Comparison of ENCODE assay signal across 1 cellular context in the genomic region with DNA sequence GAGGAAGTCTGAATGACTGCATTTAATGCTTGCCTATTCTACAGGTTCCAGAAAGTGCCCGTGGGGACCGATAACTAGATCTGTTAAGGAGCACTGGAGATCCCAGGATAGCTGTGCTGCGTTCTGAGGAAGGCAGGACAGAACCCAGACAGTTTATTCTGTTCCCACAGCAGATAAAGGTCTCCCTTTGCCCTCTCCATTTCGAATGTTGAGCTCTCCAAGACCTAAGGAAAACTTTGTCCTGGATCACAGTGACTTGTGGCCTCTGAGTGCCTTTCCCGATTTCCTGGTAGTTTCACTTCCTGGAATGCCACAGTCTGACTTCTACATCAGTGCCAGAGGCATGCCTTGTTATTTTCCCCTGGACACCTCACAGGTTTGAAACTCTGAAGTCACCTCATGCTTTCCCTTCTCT.
TF ChIP-seq lines count a peak whose summit lies in the region.

No MANE protein-coding gene starts in this region.

TF ChIP-seq in A549, 52 proteins besides CTCF, POLR2A, EP300 and RAD21 (continued from another document):
- TF ChIP-seq, protein P1, sequence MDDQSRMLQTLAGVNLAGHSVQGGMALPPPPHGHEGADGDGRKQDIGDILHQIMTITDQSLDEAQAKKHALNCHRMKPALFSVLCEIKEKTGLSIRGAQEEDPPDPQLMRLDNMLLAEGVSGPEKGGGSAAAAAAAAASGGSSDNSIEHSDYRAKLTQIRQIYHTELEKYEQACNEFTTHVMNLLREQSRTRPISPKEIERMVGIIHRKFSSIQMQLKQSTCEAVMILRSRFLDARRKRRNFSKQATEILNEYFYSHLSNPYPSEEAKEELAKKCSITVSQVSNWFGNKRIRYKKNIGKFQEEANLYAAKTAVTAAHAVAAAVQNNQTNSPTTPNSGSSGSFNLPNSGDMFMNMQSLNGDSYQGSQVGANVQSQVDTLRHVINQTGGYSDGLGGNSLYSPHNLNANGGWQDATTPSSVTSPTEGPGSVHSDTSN (IDR thresholded peaks at IDR 0.05), result no peak
- TF ChIP-seq, protein P2, sequence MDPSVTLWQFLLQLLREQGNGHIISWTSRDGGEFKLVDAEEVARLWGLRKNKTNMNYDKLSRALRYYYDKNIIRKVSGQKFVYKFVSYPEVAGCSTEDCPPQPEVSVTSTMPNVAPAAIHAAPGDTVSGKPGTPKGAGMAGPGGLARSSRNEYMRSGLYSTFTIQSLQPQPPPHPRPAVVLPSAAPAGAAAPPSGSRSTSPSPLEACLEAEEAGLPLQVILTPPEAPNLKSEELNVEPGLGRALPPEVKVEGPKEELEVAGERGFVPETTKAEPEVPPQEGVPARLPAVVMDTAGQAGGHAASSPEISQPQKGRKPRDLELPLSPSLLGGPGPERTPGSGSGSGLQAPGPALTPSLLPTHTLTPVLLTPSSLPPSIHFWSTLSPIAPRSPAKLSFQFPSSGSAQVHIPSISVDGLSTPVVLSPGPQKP (IDR thresholded peaks at IDR 0.05; ENCODE audit: low read depth, low read length), result no peak
- TF ChIP-seq HOXB13 (CRISPR knock-in tag; IDR thresholded peaks at IDR 0.05; ENCODE audit: low read depth) (no peak), MYC (IDR thresholded peaks at IDR 0.05; ENCODE audit: borderline replicate concordance, low read length) (no peak), BHLHE40 (IDR thresholded peaks at IDR 0.05; ENCODE audit: low read depth, low read length) (no peak), RARB (CRISPR knock-in tag; IDR thresholded peaks at IDR 0.05) (no peak), CBX8 (IDR thresholded peaks at IDR 0.05) (no peak), NPAS2 (CRISPR knock-in tag; IDR thresholded peaks at IDR 0.05; ENCODE audit: borderline replicate concordance) (no peak), ZFP36 (IDR thresholded peaks at IDR 0.05; ENCODE audit: borderline replicate concordance, partially characterized antibody) (no peak), HEYL (CRISPR knock-in tag; IDR thresholded peaks at IDR 0.05) (no peak), GATA3 (IDR thresholded peaks at IDR 0.05; ENCODE audit: borderline replicate concordance) (no peak), KDM5A (IDR thresholded peaks at IDR 0.05) (no peak)
- TF ChIP-seq, protein P3, sequence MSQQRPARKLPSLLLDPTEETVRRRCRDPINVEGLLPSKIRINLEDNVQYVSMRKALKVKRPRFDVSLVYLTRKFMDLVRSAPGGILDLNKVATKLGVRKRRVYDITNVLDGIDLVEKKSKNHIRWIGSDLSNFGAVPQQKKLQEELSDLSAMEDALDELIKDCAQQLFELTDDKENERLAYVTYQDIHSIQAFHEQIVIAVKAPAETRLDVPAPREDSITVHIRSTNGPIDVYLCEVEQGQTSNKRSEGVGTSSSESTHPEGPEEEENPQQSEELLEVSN (IDR thresholded peaks at IDR 0.05; ENCODE audit: borderline replicate concordance, low read depth), result no peak
- TF ChIP-seq, protein P4, sequence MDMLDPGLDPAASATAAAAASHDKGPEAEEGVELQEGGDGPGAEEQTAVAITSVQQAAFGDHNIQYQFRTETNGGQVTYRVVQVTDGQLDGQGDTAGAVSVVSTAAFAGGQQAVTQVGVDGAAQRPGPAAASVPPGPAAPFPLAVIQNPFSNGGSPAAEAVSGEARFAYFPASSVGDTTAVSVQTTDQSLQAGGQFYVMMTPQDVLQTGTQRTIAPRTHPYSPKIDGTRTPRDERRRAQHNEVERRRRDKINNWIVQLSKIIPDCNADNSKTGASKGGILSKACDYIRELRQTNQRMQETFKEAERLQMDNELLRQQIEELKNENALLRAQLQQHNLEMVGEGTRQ (IDR thresholded peaks at IDR 0.05), result no peak
